ENCODE assay signal across 19 cellular contexts in genomic region chr20:21554985-21555384, GRCh38. TPM values are rescaled to one million over a fixed set of nuclear protein-coding genes. Genes with fewer than 3 reads are reported as not detected.
"Had no signal": no experiment of that assay in that cellular context is flagged by ENCODE, and none has a peak within 500 bp of the region (broad histone marks: within the 10 kb centered on the region; RNA-seq: fewer than 3 reads in every experiment).

No MANE protein-coding gene starts in this region.

- DNase-seq: activated CD8-positive, alpha-beta memory T cell treated with anti-CD3 and anti-CD28 coated beads, Interleukin-2, amount 50 U/mL, for 4 hours; activated naive CD4-positive, alpha-beta T cell treated with anti-CD3 and anti-CD28 coated beads for 36 hours; effector CD4-positive, alpha-beta T cell; pancreas; retina; stimulated activated CD4-positive, alpha-beta T cell treated with anti-CD3 and anti-CD28 coated beads, Interleukin-15, amount 100 ng/mL, for 24 hours; stimulated activated CD4-positive, alpha-beta T cell treated with anti-CD3 and anti-CD28 coated beads, Interleukin-4, amount 100 ng/mL, for 24 hours; stimulated activated naive CD8-positive, alpha-beta T cell treated with anti-CD3 and anti-CD28 coated beads, Interleukin-15, amount 100 ng/mL, for 72 hours; T-helper 9 cell had no signal

- ATAC-seq: pancreas; stimulated activated naive CD8-positive, alpha-beta T cell treated with anti-CD3 and anti-CD28 coated beads, Interleukin-15, amount 100 ng/mL, for 72 hours had no signal

- H3K9me3 ChIP-seq: pancreas had no signal

- FAIRE-seq: astrocyte, colon, frontal cortex, pancreas, urothelium cell line had no signal

- H3K27me3 ChIP-seq: pancreas had no signal

- H3K36me3 ChIP-seq: cardiac muscle cell, pancreas had no signal

- H3K4me1 ChIP-seq: pancreas had no signal

- H3K4me3 ChIP-seq: cardiac muscle cell, pancreas had no signal

- H3K27ac ChIP-seq: cardiac muscle cell, pancreas had no signal

RNA-seq across cellular contexts. Expression of gene NKX2-2, which starts 41.1 kb away (rescaled TPM):
- total RNA-seq: activated CD4-positive, alpha-beta memory T cell treated with anti-CD3 and anti-CD28 coated beads for 36 hours; activated naive CD4-positive, alpha-beta T cell treated with anti-CD3 and anti-CD28 coated beads for 36 hours; astrocyte; cardiac muscle cell; fibroblast of lung; kidney epithelial cell; lower leg skin; skeletal muscle tissue had no signal
- polyA plus RNA-seq: cardiac muscle cell, fibroblast of lung had no signal
